Comparison of ENCODE assay signal across 30 cellular contexts in the genomic region with DNA sequence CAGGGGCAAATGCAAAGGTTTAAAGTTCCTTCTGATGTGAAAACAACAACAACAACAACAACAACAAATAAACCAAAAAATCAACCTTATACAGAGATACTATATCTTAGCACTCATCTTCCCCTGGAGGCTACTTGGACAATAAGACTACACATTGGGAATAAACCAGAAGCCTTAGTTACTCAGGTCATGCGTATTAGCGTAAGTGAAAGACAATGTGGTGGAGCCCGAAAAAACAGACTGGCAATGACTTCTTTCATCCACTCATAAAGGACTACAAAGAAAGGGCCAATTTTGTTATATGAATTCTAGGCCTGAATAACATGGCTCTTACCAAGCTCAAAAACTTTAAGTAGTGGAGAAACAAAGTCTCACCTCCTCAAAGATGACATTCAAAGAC.
"Had no signal": no experiment of that assay in that cellular context is flagged by ENCODE, and none has a peak within 500 bp of the region (broad histone marks: within the 10 kb centered on the region; RNA-seq: fewer than 3 reads in every experiment).

No MANE protein-coding gene starts in this region.

- H3K4me3 ChIP-seq: ascending aorta, breast epithelium, cardiac muscle cell, colonic mucosa, esophagus squamous epithelium had no signal

- H3K4me1 ChIP-seq: ascending aorta, breast epithelium, colonic mucosa, esophagus squamous epithelium had no signal

- H3K4me1 Mint-ChIP-seq: activated CD4-positive, alpha-beta T cell treated with anti-CD3 and anti-CD28 coated beads for 36 hours; activated CD4-positive, alpha-beta T cell treated with anti-CD3 and anti-CD28 coated beads, Interleukin-2, amount 10 ng/mL, durations not matched to agents 24 days and 14 days; activated CD8-positive, alpha-beta memory T cell treated with anti-CD3 and anti-CD28 coated beads, Interleukin-2, amount 10 ng/mL, durations not matched to agents 7 days and 5 days; activated naive CD4-positive, alpha-beta T cell treated with anti-CD3 and anti-CD28 coated beads, Interleukin-2, amount 10 ng/mL, durations not matched to agents 7 days and 5 days; brain had no signal

- H3K27ac Mint-ChIP-seq: activated CD4-positive, alpha-beta memory T cell treated with anti-CD3 and anti-CD28 coated beads for 36 hours; activated CD4-positive, alpha-beta T cell treated with anti-CD3 and anti-CD28 coated beads for 36 hours; activated CD4-positive, alpha-beta T cell treated with anti-CD3 and anti-CD28 coated beads, Interleukin-2, amount 10 ng/mL, durations not matched to agents 24 days and 14 days; activated CD8-positive, alpha-beta memory T cell treated with anti-CD3 and anti-CD28 coated beads, Interleukin-2, amount 10 ng/mL, durations not matched to agents 7 days and 5 days; activated CD8-positive, alpha-beta T cell treated with anti-CD3 and anti-CD28 coated beads, Interleukin-2, amount 10 ng/mL, durations not matched to agents 7 days and 5 days; activated naive CD4-positive, alpha-beta T cell treated with anti-CD3 and anti-CD28 coated beads, Interleukin-2, amount 10 ng/mL, durations not matched to agents 7 days and 5 days; activated naive CD8-positive, alpha-beta T cell; activated T-helper 1 cell treated with anti-CD3 and anti-CD28 coated beads, Interleukin-12 subunit alpha, Interleukin-12 subunit beta, Interleukin-2, Interleukin-4 antibody, amounts not matched to agents 30 ng/mL and 10 ng/mL and 1 ng/mL, durations not matched to agents 14 hours and 24 hours and 36 hours; activated T-helper 2 cell treated with anti-CD3 and anti-CD28 coated beads, Interferon-gamma antibody, Interleukin-2, Interleukin-4, amounts not matched to agents 10 μg/mL and 5 μg/mL and 100 μg/mL, durations not matched to agents 14 hours and 24 hours and 36 hours; brain had no signal

- H3K9me3 ChIP-seq: ascending aorta, breast epithelium, colonic mucosa, esophagus squamous epithelium had no signal

- H3K27me3 Mint-ChIP-seq: activated CD4-positive, alpha-beta memory T cell treated with anti-CD3 and anti-CD28 coated beads for 36 hours; activated CD4-positive, alpha-beta T cell treated with anti-CD3 and anti-CD28 coated beads for 36 hours; activated CD4-positive, alpha-beta T cell treated with anti-CD3 and anti-CD28 coated beads, Interleukin-2, amount 10 ng/mL, durations not matched to agents 24 days and 14 days; activated CD8-positive, alpha-beta memory T cell treated with anti-CD3 and anti-CD28 coated beads, Interleukin-2, amount 10 ng/mL, durations not matched to agents 7 days and 5 days; activated naive CD4-positive, alpha-beta T cell treated with anti-CD3 and anti-CD28 coated beads, Interleukin-2, amount 10 ng/mL, durations not matched to agents 7 days and 5 days; activated naive CD8-positive, alpha-beta T cell; brain had no signal

- ATAC-seq: activated CD4-positive, alpha-beta T cell treated with anti-CD3 and anti-CD28 coated beads for 36 hours; activated CD8-positive, alpha-beta memory T cell treated with anti-CD3 and anti-CD28 coated beads, Interleukin-2, amount 10 ng/mL, durations not matched to agents 7 days and 5 days; activated CD8-positive, alpha-beta T cell treated with anti-CD3 and anti-CD28 coated beads, Interleukin-2, amount 10 ng/mL, durations not matched to agents 7 days and 5 days had no signal

- FAIRE-seq: endometrium, endothelial cell of umbilical vein, frontal cortex had no signal

- H3K27ac ChIP-seq: ascending aorta, breast epithelium, cardiac muscle cell, colonic mucosa, epithelial cell of prostate, esophagus squamous epithelium had no signal

- H3K4me3 Mint-ChIP-seq: activated CD4-positive, alpha-beta memory T cell treated with anti-CD3 and anti-CD28 coated beads for 36 hours; activated CD4-positive, alpha-beta T cell treated with anti-CD3 and anti-CD28 coated beads for 36 hours; activated CD4-positive, alpha-beta T cell treated with anti-CD3 and anti-CD28 coated beads, Interleukin-2, amount 10 ng/mL, durations not matched to agents 24 days and 14 days; activated CD8-positive, alpha-beta memory T cell treated with anti-CD3 and anti-CD28 coated beads, Interleukin-2, amount 10 ng/mL, durations not matched to agents 7 days and 5 days; activated CD8-positive, alpha-beta T cell treated with anti-CD3 and anti-CD28 coated beads, Interleukin-2, amount 10 ng/mL, durations not matched to agents 7 days and 5 days; activated naive CD4-positive, alpha-beta T cell treated with anti-CD3 and anti-CD28 coated beads, Interleukin-2, amount 10 ng/mL, durations not matched to agents 7 days and 5 days; activated naive CD8-positive, alpha-beta T cell; activated T-helper 1 cell treated with anti-CD3 and anti-CD28 coated beads, Interleukin-12 subunit alpha, Interleukin-12 subunit beta, Interleukin-2, Interleukin-4 antibody, amounts not matched to agents 30 ng/mL and 10 ng/mL and 1 ng/mL, durations not matched to agents 14 hours and 24 hours and 36 hours; brain had no signal

- H3K9me3 Mint-ChIP-seq: activated CD4-positive, alpha-beta memory T cell treated with anti-CD3 and anti-CD28 coated beads for 36 hours; activated CD4-positive, alpha-beta T cell treated with anti-CD3 and anti-CD28 coated beads, Interleukin-2, amount 10 ng/mL, durations not matched to agents 24 days and 14 days; activated naive CD4-positive, alpha-beta T cell treated with anti-CD3 and anti-CD28 coated beads, Interleukin-2, amount 10 ng/mL, durations not matched to agents 7 days and 5 days; activated T-helper 1 cell treated with anti-CD3 and anti-CD28 coated beads, Interleukin-12 subunit alpha, Interleukin-12 subunit beta, Interleukin-2, Interleukin-4 antibody, amounts not matched to agents 30 ng/mL and 10 ng/mL and 1 ng/mL, durations not matched to agents 14 hours and 24 hours and 36 hours; activated T-helper 2 cell treated with anti-CD3 and anti-CD28 coated beads, Interferon-gamma antibody, Interleukin-2, Interleukin-4, amounts not matched to agents 10 μg/mL and 5 μg/mL and 100 μg/mL, durations not matched to agents 14 hours and 24 hours and 36 hours; brain had no signal

- DNase-seq: activated CD4-positive, alpha-beta memory T cell treated with anti-CD3 and anti-CD28 coated beads for 36 hours; activated CD4-positive, alpha-beta T cell treated with anti-CD3 and anti-CD28 coated beads for 36 hours; activated CD4-positive, alpha-beta T cell treated with anti-CD3 and anti-CD28 coated beads, Interleukin-2, amount 10 ng/mL, durations not matched to agents 24 days and 14 days; activated CD4-positive, CD25-positive, alpha-beta regulatory T cell; activated CD4-positive, CD25-positive, alpha-beta regulatory T cell treated with anti-CD3 and anti-CD28 coated beads, Interleukin-2, amount 50 U/mL, for 72 hours; activated CD8-positive, alpha-beta memory T cell treated with anti-CD3 and anti-CD28 coated beads, Interleukin-2, amount 10 ng/mL, durations not matched to agents 7 days and 5 days; activated CD8-positive, alpha-beta memory T cell treated with anti-CD3 and anti-CD28 coated beads, Interleukin-2, amount 50 U/mL, for 4 hours; activated CD8-positive, alpha-beta T cell treated with anti-CD3 and anti-CD28 coated beads, Interleukin-2, amount 10 ng/mL, durations not matched to agents 7 days and 5 days; activated effector memory CD4-positive, alpha-beta T cell treated with anti-CD3 and anti-CD28 coated beads, Interleukin-2, amount 50 U/mL, for 16 hours; activated naive CD4-positive, alpha-beta T cell treated with anti-CD3 and anti-CD28 coated beads, Interleukin-2, amount 10 ng/mL, durations not matched to agents 7 days and 5 days; activated T-cell treated with anti-CD3 and anti-CD28 coated beads, Interleukin-2, amount 50 U/mL, for 1 hour; activated T-cell treated with anti-CD3 and anti-CD28 coated beads, Interleukin-2, amount 50 U/mL, for 48 hours; central memory CD4-positive, alpha-beta T cell; cerebellar nuclear complex; colonic mucosa; effector CD8-positive, alpha-beta T cell; esophagus squamous epithelium; head of caudate nucleus; T-helper 2 cell had no signal
